15 cellular contexts compared by ENCODE assay signal in genomic region chrX:131779313-131779712, GRCh38.
DNase-seq lines count a peak whose midpoint lies in the region; TF ChIP-seq lines count a peak whose summit lies in the region.
"Had no signal": no experiment of that assay in that cellular context is flagged by ENCODE, and none has a peak within 500 bp of the region (broad histone marks: within the 10 kb centered on the region; RNA-seq: fewer than 3 reads in every experiment).

No MANE protein-coding gene starts in this region.

- no peaks in the 10 kb centered on the region for H3K27me3 Mint-ChIP-seq in nephron progenitor cell (ENCODE audit: low read depth, poor library complexity)
- H3K27me3 Mint-ChIP-seq: activated CD4-positive, alpha-beta T cell treated with anti-CD3 and anti-CD28 coated beads, Interleukin-2, amount 10 ng/mL, durations not matched to agents 7 days and 5 days; activated naive CD8-positive, alpha-beta T cell had no signal

- peak overlapping the region; percentile 79 for H3K4me2 ChIP-seq in BLaER1

- H3K36me3 ChIP-seq in BLaER1: peaks cover 82% of the 10 kb centered on the region
- H3K36me3 ChIP-seq: heart left ventricle had no signal

- no peak overlapping the region for H3K4me3 Mint-ChIP-seq in nephron progenitor cell
- H3K4me3 Mint-ChIP-seq: activated CD4-positive, alpha-beta T cell treated with anti-CD3 and anti-CD28 coated beads, Interleukin-2, amount 10 ng/mL, durations not matched to agents 7 days and 5 days; activated naive CD8-positive, alpha-beta T cell had no signal

- no peaks in the 10 kb centered on the region for H3K9me3 ChIP-seq in BLaER1
- H3K9me3 ChIP-seq: heart left ventricle, tibial nerve had no signal

- peak overlapping the region; percentile 93 for H3K27ac ChIP-seq in BLaER1
- peak overlapping the region; percentile 82 for H3K27ac ChIP-seq in HL-60 (replicated peaks)
- peak overlapping the region; percentile 90 for H3K27ac ChIP-seq in caudate nucleus (ENCODE audit: low read depth, low read length)

- H3K4me1 Mint-ChIP-seq in nephron progenitor cell: no peaks in the 10 kb centered on the region
- H3K4me1 Mint-ChIP-seq: activated CD4-positive, alpha-beta T cell treated with anti-CD3 and anti-CD28 coated beads, Interleukin-2, amount 10 ng/mL, durations not matched to agents 7 days and 5 days had no signal

- TF ChIP-seq CTCF in HL-60 (IDR thresholded peaks at IDR 0.05; ENCODE audit: insufficient read depth, low read length) (no peak), nephron progenitor cell (IDR thresholded peaks at IDR 0.05) (no peak)

- H4K20me1 ChIP-seq in BLaER1: no peaks in the 10 kb centered on the region

- H3K9ac ChIP-seq in BLaER1: peak overlapping the region; percentile 85

- peaks cover 13% of the 10 kb centered on the region for H3K4me1 ChIP-seq in BLaER1
- H3K4me1 ChIP-seq: tibial nerve had no signal

- peak overlapping the region; percentile 19 for H3K27ac Mint-ChIP-seq in nephron progenitor cell
- H3K27ac Mint-ChIP-seq: activated CD4-positive, alpha-beta T cell treated with anti-CD3 and anti-CD28 coated beads, Interleukin-2, amount 10 ng/mL, durations not matched to agents 7 days and 5 days; activated naive CD8-positive, alpha-beta T cell had no signal

- no peaks in the 10 kb centered on the region for H3K9me3 Mint-ChIP-seq in nephron progenitor cell
- H3K9me3 Mint-ChIP-seq: activated CD4-positive, alpha-beta T cell treated with anti-CD3 and anti-CD28 coated beads, Interleukin-2, amount 10 ng/mL, durations not matched to agents 7 days and 5 days had no signal

- peaks cover 88% of the 10 kb centered on the region for H3K36me3 Mint-ChIP-seq in nephron progenitor cell (ENCODE audit: low read depth)
- H3K36me3 Mint-ChIP-seq: activated naive CD8-positive, alpha-beta T cell had no signal

- H3K27me3 ChIP-seq in BLaER1: peaks cover 3% of the 10 kb centered on the region
- no peaks in the 10 kb centered on the region for H3K27me3 ChIP-seq in HL-60 (ENCODE audit: insufficient read depth, poor library complexity, severe bottlenecking)

- H3K4me3 ChIP-seq in BLaER1 (peak overlapping the region; percentile 68), HL-60 (replicated peaks; ENCODE audit: insufficient read depth, low read length) (no peak overlapping the region)
- H3K4me3 ChIP-seq: K562 had no signal

- no peak for DNase-seq in HL-60 (ENCODE audit: low read depth in 1 of 2, low spot score in 1 of 2)
- DNase-seq in caudate nucleus (lab: John Stamatoyannopoulos, UW): peak in 2 of 61 donors; percentile 10 to 28
- no peak for DNase-seq in nephron progenitor cell
- DNase-seq in AG08395 (ENCODE audit: low spot score): no peak
- no peak for DNase-seq in iPS-NIHi7 (ENCODE audit: extremely low spot score)
- DNase-seq in AG08396 (ENCODE audit: low spot score): no peak
- DNase-seq in NCI-H2196 (lab: John Stamatoyannopoulos, UW; ENCODE audit: unreplicated experiment): no peak
- DNase-seq: activated CD4-positive, alpha-beta T cell treated with anti-CD3 and anti-CD28 coated beads, Interleukin-2, amount 10 ng/mL, durations not matched to agents 7 days and 5 days; NCI-H1105 treated with DMSO at 0.1 percent for 48 hours; T1000 had no signal
